Comparison of ENCODE assay signal across 17 cellular contexts in genomic region chr21:39535646-39536437, GRCh38.
DNase-seq lines count a peak whose midpoint lies in the region; ATAC-seq and TF ChIP-seq lines count a peak whose summit lies in the region.
"Had no signal": no experiment of that assay in that cellular context is flagged by ENCODE, and none has a peak within 500 bp of the region (broad histone marks: within the 10 kb centered on the region; RNA-seq: fewer than 3 reads in every experiment).

No MANE protein-coding gene starts in this region.

- ATAC-seq in GM23338: no peak
- ATAC-seq in WTC11: no peak
- ATAC-seq: CD8-positive, alpha-beta T cell; GM12878 had no signal

- peaks cover 35% of the 10 kb centered on the region for H3K4me1 Mint-ChIP-seq in GM23338
- peaks cover 59% of the 10 kb centered on the region for H3K4me1 Mint-ChIP-seq in WTC11

- H3K9ac ChIP-seq in iPS-20b (ENCODE audit: low read depth, low read length): peak overlapping the region; percentile 35; the same call in 1 of the 2 replicates
- H3K9ac ChIP-seq: BLaER1 had no signal

- DNase-seq in GM23338 (ENCODE audit: low spot score) (peak; percentile 51), WTC11 (ENCODE audit: low spot score) (no peak), esophagus muscularis mucosa (ENCODE audit: extremely low spot score) (peak; percentile 42), NK-92 (lab: John Stamatoyannopoulos, UW; ENCODE audit: unreplicated experiment) (no peak), NCI-H146 treated with DMSO at 0.1 percent for 48 hours (lab: John Stamatoyannopoulos, UW; ENCODE audit: unreplicated experiment) (no peak), inferior parietal cortex (ENCODE audit: extremely low spot score) (no peak), ascending aorta (ENCODE audit: low spot score in 2 of 2) (no peak)
- DNase-seq: 8988T; CD8-positive, alpha-beta T cell; DMS 273 treated with DMSO at 0.1 percent for 48 hours; DMS53; DND-41; EL; HCEC 1CT had no signal

- WGBS in esophagus muscularis mucosa: 91% methylated on average over 15 of the region's 15 CpGs

- no peaks in the 10 kb centered on the region for H3K79me2 ChIP-seq in GM23338 (replicated peaks; ENCODE audit: insufficient read depth)

- H3K27me3 ChIP-seq in GM23338 (ENCODE audit: insufficient read depth): no peaks in the 10 kb centered on the region
- H3K27me3 ChIP-seq in esophagus muscularis mucosa: no peaks in the 10 kb centered on the region
- H3K27me3 ChIP-seq in iPS-20b (ENCODE audit: insufficient read depth, low read length): no peaks in the 10 kb centered on the region
- H3K27me3 ChIP-seq in ascending aorta: no peaks in the 10 kb centered on the region
- H3K27me3 ChIP-seq: BLaER1 had no signal

- H3K9me2 ChIP-seq in GM23338 (ENCODE audit: insufficient read depth): 0 out of 2 replicates have a peak, but pooled peaks cover 3% of the 10 kb centered on the region

- POLR2A ChIA-PET in WTC11 (lab: Charles Lee): no interaction called here

- H3K4me3 ChIP-seq in GM23338 (no peak overlapping the region), esophagus muscularis mucosa (no peak overlapping the region), iPS-20b (ENCODE audit: low read length) (no peak overlapping the region), ascending aorta (no peak overlapping the region)
- H3K4me3 ChIP-seq: BLaER1, GM12878 had no signal

- H2AFZ ChIP-seq in GM23338: no peak overlapping the region

- H3K4me3 Mint-ChIP-seq in GM23338 (peak overlapping the region; percentile 4; the same call in 1 of the 3 replicates), WTC11 (0 out of 2 replicates have a peak overlapping the region, but pooled peaks have one; percentile 3)
- H3K4me3 Mint-ChIP-seq: CD8-positive, alpha-beta T cell had no signal

- 0 out of 2 replicates have a peak overlapping the region, but pooled peaks have one; percentile 23 for H3K4me2 ChIP-seq in GM23338
- H3K4me2 ChIP-seq: BLaER1 had no signal

- H3K36me3 Mint-ChIP-seq in GM23338 (ENCODE audit: low read depth) (peaks cover 44% of the 10 kb centered on the region), WTC11 (peaks cover 34% of the 10 kb centered on the region)
- H3K36me3 Mint-ChIP-seq: CD8-positive, alpha-beta T cell had no signal

- H3K27ac ChIP-seq in GM23338 (ENCODE audit: low read depth): peak overlapping the region; percentile 78
- no peak overlapping the region for H3K27ac ChIP-seq in esophagus muscularis mucosa (replicated peaks in 1 of 4)
- H3K27ac ChIP-seq in iPS-20b (ENCODE audit: low read length): peak overlapping the region; percentile 72
- no peak overlapping the region for H3K27ac ChIP-seq in ascending aorta
- H3K27ac ChIP-seq: BLaER1 had no signal

- peaks cover 5% of the 10 kb centered on the region; the same call in 1 of the 2 replicates for H3K36me3 ChIP-seq in GM23338 (ENCODE audit: insufficient read depth)
- no peaks in the 10 kb centered on the region for H3K36me3 ChIP-seq in esophagus muscularis mucosa
- H3K36me3 ChIP-seq in iPS-20b (ENCODE audit: insufficient read depth, low read depth, low read length): peaks cover 13% of the 10 kb centered on the region; the same call in 1 of the 2 replicates
- H3K36me3 ChIP-seq in ascending aorta: no peaks in the 10 kb centered on the region
- H3K36me3 ChIP-seq: BLaER1 had no signal

- H3K9me3 ChIP-seq in esophagus muscularis mucosa (no peaks in the 10 kb centered on the region), iPS-20b (ENCODE audit: insufficient read depth, low read depth, low read length) (peaks cover 23% of the 10 kb centered on the region), ascending aorta (no peaks in the 10 kb centered on the region)

- H3F3A ChIP-seq in GM23338 (replicated peaks; ENCODE audit: low read depth): peaks cover 11% of the 10 kb centered on the region; the same call in 1 of the 2 replicates

- peaks cover 24% of the 10 kb centered on the region for H3K27me3 Mint-ChIP-seq in GM23338 (ENCODE audit: insufficient read depth, low read depth, poor library complexity)
- peaks cover 15% of the 10 kb centered on the region for H3K27me3 Mint-ChIP-seq in WTC11 (ENCODE audit: low read depth)

- no peaks in the 10 kb centered on the region for H4K20me1 ChIP-seq in GM23338 (replicated peaks; ENCODE audit: insufficient read depth)
- H4K20me1 ChIP-seq: BLaER1 had no signal

- peaks cover 49% of the 10 kb centered on the region for H3K9me3 Mint-ChIP-seq in GM23338
- peaks cover 39% of the 10 kb centered on the region for H3K9me3 Mint-ChIP-seq in WTC11
- H3K9me3 Mint-ChIP-seq: CD8-positive, alpha-beta T cell had no signal

- intact Hi-C loops in esophagus muscularis mucosa (cut with DNase I) (no loop called here), ascending aorta (cut with DNase I) (no loop called here)

- TF ChIP-seq CTCF in GM23338 (conservative IDR thresholded peaks at IDR 0.05; ENCODE audit: low read depth in 2 of 2): no peak
- no peak for TF ChIP-seq CTCF in WTC11 (IDR thresholded peaks at IDR 0.05)
- TF ChIP-seq CTCF in esophagus muscularis mucosa (IDR thresholded peaks at IDR 0.05): no peak
- no peak for TF ChIP-seq CTCF in ascending aorta (IDR thresholded peaks at IDR 0.05)

- no peak for TF ChIP-seq POLR2A in esophagus muscularis mucosa (IDR thresholded peaks at IDR 0.05; ENCODE audit: low read depth)

- CTCF ChIA-PET in WTC11 (lab: Charles Lee): interaction anchor here (0.6 to 1.5 kb wide), 2 partner anchors 18 to 46 kb away, joined by 3 read pairs; no protein-coding TSS in a partner anchor

- peaks cover 17% of the 10 kb centered on the region for H3K4me1 ChIP-seq in GM23338 (ENCODE audit: insufficient read depth)
- H3K4me1 ChIP-seq in esophagus muscularis mucosa: no peaks in the 10 kb centered on the region
- H3K4me1 ChIP-seq in iPS-20b (ENCODE audit: insufficient read depth, low read length): peaks cover 23% of the 10 kb centered on the region
- no peaks in the 10 kb centered on the region for H3K4me1 ChIP-seq in ascending aorta

- H3K27ac Mint-ChIP-seq in GM23338 (peak overlapping the region; percentile 94), WTC11 (peak overlapping the region; percentile 98)
- H3K27ac Mint-ChIP-seq: CD8-positive, alpha-beta T cell had no signal

- no peak for TF ChIP-seq EP300 in esophagus muscularis mucosa (IDR thresholded peaks at IDR 0.05)

TF ChIP-seq in GM23338, 12 proteins besides CTCF, POLR2A, EP300 and RAD21 (continues in another document):
- TF ChIP-seq ETS1 (IDR thresholded peaks at IDR 0.05) (no peak), STAT1 (IDR thresholded peaks at IDR 0.05; ENCODE audit: unreplicated experiment) (no peak), JUNB (IDR thresholded peaks at IDR 0.05; ENCODE audit: unreplicated experiment) (no peak), ZNF114 (CRISPR knock-in tag; IDR thresholded peaks at IDR 0.05) (no peak), NANOG (IDR thresholded peaks at IDR 0.05; ENCODE audit: borderline replicate concordance) (no peak), ZNF331 (CRISPR knock-in tag; IDR thresholded peaks at IDR 0.05; ENCODE audit: low read depth) (no peak)

TF ChIP-seq in WTC11, 78 proteins besides CTCF, POLR2A, EP300 and RAD21 (continues in another document):
- TF ChIP-seq, protein P1, sequence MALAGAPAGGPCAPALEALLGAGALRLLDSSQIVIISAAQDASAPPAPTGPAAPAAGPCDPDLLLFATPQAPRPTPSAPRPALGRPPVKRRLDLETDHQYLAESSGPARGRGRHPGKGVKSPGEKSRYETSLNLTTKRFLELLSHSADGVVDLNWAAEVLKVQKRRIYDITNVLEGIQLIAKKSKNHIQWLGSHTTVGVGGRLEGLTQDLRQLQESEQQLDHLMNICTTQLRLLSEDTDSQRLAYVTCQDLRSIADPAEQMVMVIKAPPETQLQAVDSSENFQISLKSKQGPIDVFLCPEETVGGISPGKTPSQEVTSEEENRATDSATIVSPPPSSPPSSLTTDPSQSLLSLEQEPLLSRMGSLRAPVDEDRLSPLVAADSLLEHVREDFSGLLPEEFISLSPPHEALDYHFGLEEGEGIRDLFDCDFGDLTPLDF (CRISPR knock-in tag; IDR thresholded peaks at IDR 0.05): no peak
- TF ChIP-seq IRF1 (CRISPR knock-in tag; IDR thresholded peaks at IDR 0.05): no peak
- TF ChIP-seq ESRRA (CRISPR knock-in tag; IDR thresholded peaks at IDR 0.05; ENCODE audit: borderline replicate concordance): no peak
- TF ChIP-seq CREM (CRISPR knock-in tag; IDR thresholded peaks at IDR 0.05): no peak
- no peak for TF ChIP-seq GRHL2 (CRISPR knock-in tag; IDR thresholded peaks at IDR 0.05; ENCODE audit: insufficient replicate concordance, severe bottlenecking)
- TF ChIP-seq ZNF138 (CRISPR knock-in tag; conservative IDR thresholded peaks at IDR 0.05): no peak
- TF ChIP-seq GTF2I (CRISPR knock-in tag; conservative IDR thresholded peaks at IDR 0.05): no peak
- no peak for TF ChIP-seq NR3C1 (CRISPR knock-in tag; conservative IDR thresholded peaks at IDR 0.05; ENCODE audit: low read depth)
- TF ChIP-seq CDX4 (CRISPR knock-in tag; IDR thresholded peaks at IDR 0.05; ENCODE audit: borderline replicate concordance): no peak
- TF ChIP-seq ATF3 (CRISPR knock-in tag; conservative IDR thresholded peaks at IDR 0.05): no peak
- TF ChIP-seq ZNF232 (CRISPR knock-in tag; IDR thresholded peaks at IDR 0.05): no peak

Comparison
In these comparisons a context has a peak if more than half of its experiments do, and no peak if none do; other contexts are left out.
1. DNase-seq: peak in GM23338 (single experiment) and esophagus muscularis mucosa (single experiment); none in WTC11 (single experiment), NK-92 (single experiment), NCI-H146 treated with DMSO at 0.1 percent for 48 hours (single experiment), inferior parietal cortex (single experiment) and ascending aorta (0 of 2).
2. H3K27ac ChIP-seq: peak in GM23338 (single experiment) and iPS-20b (single experiment); none in esophagus muscularis mucosa (0 of 4) and ascending aorta (0 of 2).